Comparison of ENCODE assay signal across 30 cellular contexts in the genomic region with DNA sequence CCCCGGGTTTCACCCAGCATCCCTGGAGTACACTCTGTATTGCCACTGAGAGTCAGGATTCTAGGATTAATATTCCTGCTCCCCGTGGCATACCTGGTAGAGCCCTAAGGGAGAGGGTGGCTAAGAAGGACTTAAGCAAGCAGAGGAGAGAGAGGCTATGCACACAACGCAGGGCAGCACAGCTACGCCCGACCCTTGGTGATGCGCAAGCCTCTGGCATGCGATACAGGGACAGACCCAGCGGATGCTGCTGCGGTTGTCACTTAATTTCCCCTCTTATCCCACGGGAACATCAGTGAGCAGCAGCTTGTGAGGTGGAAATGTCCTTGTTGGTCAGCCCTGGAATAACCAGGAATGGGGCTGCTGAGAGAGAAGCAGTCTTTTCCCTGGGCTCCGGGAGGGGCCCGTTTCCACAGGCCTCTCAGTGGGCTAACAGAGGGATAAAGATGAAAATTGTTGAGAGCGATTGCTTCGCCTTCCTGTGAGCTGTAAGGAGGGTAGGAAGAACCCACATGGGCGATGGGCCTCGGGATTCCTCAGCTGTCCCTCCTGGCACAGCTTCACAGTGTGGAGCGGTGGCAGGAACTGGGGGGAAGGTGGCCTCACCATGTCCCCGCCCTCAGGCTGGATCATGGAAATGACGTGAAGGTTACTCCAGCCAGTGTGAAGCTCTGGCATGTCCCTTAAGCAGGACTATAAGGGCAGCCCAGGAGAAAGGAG. TPM values are rescaled to one million over a fixed set of nuclear protein-coding genes. Genes with fewer than 3 reads are reported as not detected.
A peak's percentile ranks its signal among the peaks of the same experiment; 100 is the strongest.
DNase-seq lines count a peak whose midpoint lies in the region; ATAC-seq and TF ChIP-seq lines count a peak whose summit lies in the region.
"Had no signal": no experiment of that assay in that cellular context is flagged by ENCODE, and none has a peak within 500 bp of the region (broad histone marks: within the 10 kb centered on the region; RNA-seq: fewer than 3 reads in every experiment).

No MANE protein-coding gene starts in this region.

- DNase-seq in Right ventricle myocardium superior (peak; percentile 26), left ventricle myocardium superior (no peak), RWPE1 (ENCODE audit: low spot score) (no peak), upper lobe of right lung (peak; percentile 29), brain microvascular endothelial cell (no peak)
- DNase-seq in naive thymus-derived CD8-positive, alpha-beta T cell: no peak
- DNase-seq: activated CD4-positive, alpha-beta T cell treated with anti-CD3 and anti-CD28 coated beads, Interleukin-2, amount 50 U/mL, for 1 hour; activated CD8-positive, alpha-beta memory T cell treated with anti-CD3 and anti-CD28 coated beads, Interleukin-2, amount 50 U/mL, for 48 hours; activated naive CD4-positive, alpha-beta T cell treated with anti-CD3 and anti-CD28 coated beads, Interleukin-2, amount 50 U/mL, for 16 hours; COR-L47; DMS79 treated with DMSO at 0.1 percent for 48 hours; foreskin keratinocyte; midbrain; NCI-H1092 treated with DMSO at 0.1 percent for 48 hours; NCI-H2029 treated with DMSO at 0.1 percent for 48 hours; NCI-H226; NCI-H774; OCI-M1; SHP77; small intestine; stimulated activated CD4-positive, alpha-beta T cell treated with anti-CD3 and anti-CD28 coated beads, Interleukin-2, amount 100 ng/mL, for 24 hours; stimulated activated naive CD4-positive, alpha-beta T cell; testis had no signal

- H3K4me3 ChIP-seq in mesodermal cell (ENCODE audit: extremely low read depth, insufficient read depth, low read length, poor library complexity, severe bottlenecking) (no peak overlapping the region), upper lobe of right lung (no peak overlapping the region), brain microvascular endothelial cell (ENCODE audit: low read depth, low read length) (no peak overlapping the region)
- H3K4me3 ChIP-seq: GM12878, hepatocyte, left lung, neural progenitor cell, prostate gland, testis had no signal

- POLR2A ChIA-PET in RWPE1 (lab: Yijun Ruan, JAX; ENCODE audit: low non-redundant PET): no interaction called here
- POLR2A ChIA-PET in naive thymus-derived CD8-positive, alpha-beta T cell (lab: Charles Lee): interaction anchor here (3.7 kb wide), 1 partner anchor 40 kb away, joined by 33 read pairs; no protein-coding TSS in a partner anchor

- in situ Hi-C loops in brain microvascular endothelial cell (cut with HindIII; ENCODE audit: low pct_ligation_motif_present, low sequenced_read_pairs): no loop called here

- no peaks in the 10 kb centered on the region for H3K9me3 Mint-ChIP-seq in naive thymus-derived CD8-positive, alpha-beta T cell
- H3K9me3 Mint-ChIP-seq: neural progenitor cell had no signal

- H3K4me1 Mint-ChIP-seq in naive thymus-derived CD8-positive, alpha-beta T cell: peaks cover 18 to 23% (median 21%) of the 10 kb centered on the region in 4 donors

- no peak for TF ChIP-seq CTCF in RWPE1 (conservative IDR thresholded peaks at IDR 0.05; ENCODE audit: low read depth)
- TF ChIP-seq CTCF in upper lobe of right lung (IDR thresholded peaks at IDR 0.05): no peak
- no peak for TF ChIP-seq CTCF in brain microvascular endothelial cell (IDR thresholded peaks at IDR 0.05; ENCODE audit: low read depth, low read length, missing control alignments)

- H3K4me1 ChIP-seq in mesodermal cell (ENCODE audit: control insufficient read depth, insufficient read depth, low read length, poor library complexity, severe bottlenecking) (no peaks in the 10 kb centered on the region), upper lobe of right lung (no peaks in the 10 kb centered on the region)
- H3K4me1 ChIP-seq: foreskin keratinocyte, neural progenitor cell, prostate gland, testis had no signal

- 92 to 97% methylated on average over 17 to 18 of the region's 19 CpGs for WGBS in mesodermal cell (ENCODE audit: insufficient coverage in 2 of 2), 2 experiments

- H3K27ac Mint-ChIP-seq in naive thymus-derived CD8-positive, alpha-beta T cell: peak overlapping the region in 3 of 10 donors; percentile 19 to 85 (median 78)

- H3K27me3 ChIP-seq in upper lobe of right lung: no peaks in the 10 kb centered on the region
- H3K27me3 ChIP-seq in brain microvascular endothelial cell (replicated peaks): no peaks in the 10 kb centered on the region
- H3K27me3 ChIP-seq: foreskin keratinocyte, hepatocyte, left lung, neural progenitor cell, testis had no signal

- intact Hi-C loops in Right ventricle myocardium superior (cut with DNase I): no loop called here
- intact Hi-C loops in left ventricle myocardium superior (cut with micrococcal nuclease): no loop called here
- intact Hi-C loops in upper lobe of right lung (cut with DNase I): no loop called here

- peak overlapping the region; percentile 38 for H3K27ac ChIP-seq in RWPE1
- peak overlapping the region; percentile 16 for H3K27ac ChIP-seq in mesodermal cell (ENCODE audit: low read depth, low read length, severe bottlenecking)
- no peak overlapping the region for H3K27ac ChIP-seq in upper lobe of right lung
- H3K27ac ChIP-seq in brain microvascular endothelial cell: no peak overlapping the region
- H3K27ac ChIP-seq: foreskin keratinocyte, hepatocyte, left lung, neural progenitor cell, prostate gland, testis had no signal

- no peak overlapping the region for H3K4me3 Mint-ChIP-seq in naive thymus-derived CD8-positive, alpha-beta T cell

- CTCF ChIA-PET in RWPE1 (lab: Yijun Ruan, JAX): interaction anchor here (0.6 to 1.1 kb wide), 2 partner anchors 151 to 317 kb away, joined by 4 to 5 read pairs; no protein-coding TSS in a partner anchor

- H3K9me3 ChIP-seq in mesodermal cell (ENCODE audit: control insufficient read depth, low read length): no peaks in the 10 kb centered on the region
- H3K9me3 ChIP-seq in upper lobe of right lung: no peaks in the 10 kb centered on the region
- H3K9me3 ChIP-seq: left lung, prostate gland, testis had no signal

- no peak for ATAC-seq in Right ventricle myocardium superior (ENCODE audit: poor library complexity)
- ATAC-seq in left ventricle myocardium superior: no peak
- no peak for ATAC-seq in upper lobe of right lung
- no peak for ATAC-seq in naive thymus-derived CD8-positive, alpha-beta T cell
- ATAC-seq in GM21526 (IDR thresholded peaks at IDR 0.05; ENCODE audit: low FRiP score, unreplicated experiment): no peak
- ATAC-seq: foreskin keratinocyte, GM12878, left lung had no signal

- no peaks in the 10 kb centered on the region for H3K27me3 Mint-ChIP-seq in naive thymus-derived CD8-positive, alpha-beta T cell

- peaks cover 0 to 79% (median 17%) of the 10 kb centered on the region in 3 donors for H3K36me3 Mint-ChIP-seq in naive thymus-derived CD8-positive, alpha-beta T cell

- H3K36me3 ChIP-seq in mesodermal cell (ENCODE audit: control insufficient read depth, insufficient read depth, low read length) (peaks cover 81% of the 10 kb centered on the region), upper lobe of right lung (peaks cover 63% of the 10 kb centered on the region), brain microvascular endothelial cell (replicated peaks) (peaks cover 75% of the 10 kb centered on the region)
- H3K36me3 ChIP-seq: neural progenitor cell had no signal

RNA-seq across cellular contexts. Expression of gene KLC2, which starts 37.5 kb away (rescaled TPM):
- total RNA-seq in Right ventricle myocardium superior: 30.7 TPM
- total RNA-seq in left ventricle myocardium superior: 34.9 TPM
- polyA plus RNA-seq in mesodermal cell (2013, experiment 1 of 2): 29.7 TPM
- 30.8 TPM for polyA plus RNA-seq in mesodermal cell (2013, experiment 2 of 2)
- 27.6 TPM for total RNA-seq in upper lobe of right lung
- total RNA-seq in naive thymus-derived CD8-positive, alpha-beta T cell: 10 to 100 TPM; 35.7 to 38.4 TPM
- 1 to 10 TPM; 3.7 to 8.1 (median 6.1) TPM for polyA plus RNA-seq in naive thymus-derived CD8-positive, alpha-beta T cell

RNA-seq across cellular contexts. Expression of gene RAB1B, which starts 48.4 kb away (rescaled TPM):
- total RNA-seq in Right ventricle myocardium superior (114 TPM), left ventricle myocardium superior (123 TPM), upper lobe of right lung (138 TPM)
- 167 TPM for polyA plus RNA-seq in mesodermal cell (2013, experiment 1 of 2)
- 137 TPM for polyA plus RNA-seq in mesodermal cell (2013, experiment 2 of 2)
- 10 to 100 TPM; 68.4 to 69.2 TPM for total RNA-seq in naive thymus-derived CD8-positive, alpha-beta T cell
- polyA plus RNA-seq in naive thymus-derived CD8-positive, alpha-beta T cell: 10 to 100 TPM; 13.1 to 16.1 (median 14.0) TPM

RNA-seq across cellular contexts. Expression of gene CNIH2, which starts 58.0 kb away (rescaled TPM):
- total RNA-seq in Right ventricle myocardium superior (not detected), left ventricle myocardium superior (not detected), upper lobe of right lung (1.6 TPM)
- polyA plus RNA-seq in mesodermal cell (2013, experiment 1 of 2): 17.0 TPM
- 12.7 TPM for polyA plus RNA-seq in mesodermal cell (2013, experiment 2 of 2)
- 1 to 10 TPM; 1.1 to 2.8 TPM for total RNA-seq in naive thymus-derived CD8-positive, alpha-beta T cell
- polyA plus RNA-seq in naive thymus-derived CD8-positive, alpha-beta T cell: not detected

Comparison
In these comparisons a context has a peak if more than half of its experiments do, and no peak if none do; other contexts are left out.
1. DNase-seq: peak in Right ventricle myocardium superior (single experiment) and upper lobe of right lung (single experiment); none in left ventricle myocardium superior (single experiment), RWPE1 (single experiment), naive thymus-derived CD8-positive, alpha-beta T cell (0 of 10) and brain microvascular endothelial cell (single experiment).
2. H3K27ac ChIP-seq: peak in RWPE1 (single experiment) and mesodermal cell (single experiment); none in upper lobe of right lung (single experiment) and brain microvascular endothelial cell (single experiment).